26 cellular contexts compared by ENCODE assay signal in genomic region chr18:44916429-44917183, GRCh38.
A peak's percentile ranks its signal among the peaks of the same experiment; 100 is the strongest.
DNase-seq lines count a peak whose midpoint lies in the region; FAIRE-seq and TF ChIP-seq lines count a peak whose summit lies in the region.
"Had no signal": no experiment of that assay in that cellular context is flagged by ENCODE, and none has a peak within 500 bp of the region (broad histone marks: within the 10 kb centered on the region; RNA-seq: fewer than 3 reads in every experiment).

No MANE protein-coding gene starts in this region.

- FAIRE-seq in HTR-8/SVneo (lab: Jason Lieb, UNC), result no peak
- FAIRE-seq: GM12891, keratinocyte, small intestine had no signal

- H3K4me3 ChIP-seq in astrocyte of the spinal cord (ENCODE audit: low read depth, low read length), result no peak overlapping the region
- no peak overlapping the region for H3K4me3 ChIP-seq in urinary bladder (ENCODE audit: low read depth, low read length)

- 53% methylated on average over 3 of the region's 3 CpGs for WGBS in urinary bladder

- in situ Hi-C loops in astrocyte of the spinal cord (cut with HindIII; ENCODE audit: low sequenced_read_pairs), result no loop called here

- DNase-seq in astrocyte of the spinal cord (ENCODE audit: low read depth, low spot score), result peak; percentile 30
- DNase-seq in left kidney (ENCODE audit: low read depth, low spot score), result peak; percentile 31
- DNase-seq in putamen (ENCODE audit: low spot score), result peak; percentile 21
- DNase-seq in midbrain (lab: John Stamatoyannopoulos, UW), result no peak
- DNase-seq in HTR-8/SVneo (ENCODE audit: insufficient read length, low spot score), result no peak
- no peak for DNase-seq in NCI-H2029 (lab: John Stamatoyannopoulos, UW)
- DNase-seq: activated gamma-delta T cell; CD4-positive, alpha-beta memory T cell; central memory CD4-positive, alpha-beta T cell; DMS53; foreskin melanocyte; GOT3; mesendoderm; NCI-H187; NCI-H226; NCI-H82; OCI-M1; posterior cingulate gyrus; SHP77; small intestine; stimulated activated CD4-positive, alpha-beta T cell treated with anti-CD3 and anti-CD28 coated beads, Interleukin-4, amount 100 ng/mL, for 1 hour; T-helper 1 cell had no signal

- no peaks in the 10 kb centered on the region for H3K4me1 ChIP-seq in urinary bladder (ENCODE audit: insufficient read depth)

- TF ChIP-seq CTCF in astrocyte of the spinal cord (IDR thresholded peaks at IDR 0.05; ENCODE audit: low read depth, low read length), result no peak

- H3K27ac ChIP-seq in urinary bladder (ENCODE audit: low read depth), result peak overlapping the region; percentile 15
- H3K27ac ChIP-seq: KMS-11 had no signal

- H3K36me3 ChIP-seq in urinary bladder (ENCODE audit: insufficient read depth), result no peaks in the 10 kb centered on the region

Comparison
In these comparisons a context has a peak if more than half of its experiments do, and no peak if none do; other contexts are left out.
1. DNase-seq: peak in astrocyte of the spinal cord (single experiment), left kidney (single experiment) and putamen (single experiment); none in midbrain (single experiment), HTR-8/SVneo (single experiment) and NCI-H2029 (single experiment).